ENCODE assay signal across 8 cellular contexts in genomic region chr11:75639752-75640151, GRCh38. TPM values are rescaled to one million over a fixed set of nuclear protein-coding genes. Genes with fewer than 3 reads are reported as not detected.
DNase-seq lines count a peak whose midpoint lies in the region; ATAC-seq and TF ChIP-seq lines count a peak whose summit lies in the region.

No MANE protein-coding gene starts in this region.

- no peaks in the 10 kb centered on the region for H3K9me3 Mint-ChIP-seq in WTC11

- no peaks in the 10 kb centered on the region; the same call in 1 of the 2 replicates for H3K27me3 Mint-ChIP-seq in WTC11 (ENCODE audit: low read depth)

- ATAC-seq in WTC11 (peak; percentile 32; the same call in 1 of the 2 replicates), left cardiac atrium (peak; percentile 95 to 98), sciatic nerve (peak; percentile 94), GM21723 (IDR thresholded peaks at IDR 0.05; ENCODE audit: unreplicated experiment) (no peak), GM21825 (IDR thresholded peaks at IDR 0.05; ENCODE audit: unreplicated experiment) (no peak), GM21528 (IDR thresholded peaks at IDR 0.05; ENCODE audit: low FRiP score, unreplicated experiment) (no peak)

- POLR2A ChIA-PET in WTC11 (lab: Charles Lee): no interaction called here

- CTCF ChIA-PET in WTC11 (lab: Charles Lee): interaction anchor here (1.2 kb wide), 1 partner anchor 42 kb away, joined by 3 read pairs; no protein-coding TSS in a partner anchor

- TF ChIP-seq CTCF in WTC11 (IDR thresholded peaks at IDR 0.05): no peak

- no peak overlapping the region for H3K27ac Mint-ChIP-seq in WTC11

- DNase-seq in DMS 273 (lab: John Stamatoyannopoulos, UW; ENCODE audit: unreplicated experiment) (peak; percentile 91), NCI-H1930 (lab: John Stamatoyannopoulos, UW) (peak; percentile 52 to 82), WTC11 (ENCODE audit: low spot score) (no peak), left cardiac atrium (peak; percentile 85), sciatic nerve (ENCODE audit: low spot score) (peak; percentile 83)

- no peaks in the 10 kb centered on the region for H3K36me3 Mint-ChIP-seq in WTC11

- intact Hi-C loops in left cardiac atrium (cut with DNase I): no loop called here
- intact Hi-C loops in sciatic nerve (cut with DNase I): no loop called here

- H3K4me3 Mint-ChIP-seq in WTC11: no peak overlapping the region

- H3K4me1 Mint-ChIP-seq in WTC11: peaks cover 12% of the 10 kb centered on the region

TF ChIP-seq in WTC11, 78 proteins besides CTCF, POLR2A, EP300 and RAD21:
- TF ChIP-seq E2F1 (CRISPR knock-in tag; IDR thresholded peaks at IDR 0.05): no peak
- no peak for TF ChIP-seq ZNF219 (CRISPR knock-in tag; IDR thresholded peaks at IDR 0.05; ENCODE audit: borderline replicate concordance)
- TF ChIP-seq AFF4 (CRISPR knock-in tag; IDR thresholded peaks at IDR 0.05; ENCODE audit: borderline replicate concordance): no peak
- no peak for TF ChIP-seq USF1 (CRISPR knock-in tag; IDR thresholded peaks at IDR 0.05)
- no peak for TF ChIP-seq E2F5 (CRISPR knock-in tag; IDR thresholded peaks at IDR 0.05)
- TF ChIP-seq ZNF416 (CRISPR knock-in tag; IDR thresholded peaks at IDR 0.05): no peak
- no peak for TF ChIP-seq TP53 (CRISPR knock-in tag; IDR thresholded peaks at IDR 0.05)
- no peak for TF ChIP-seq CBFB (CRISPR knock-in tag; IDR thresholded peaks at IDR 0.05; ENCODE audit: low read depth)
- TF ChIP-seq ZMAT4 (CRISPR knock-in tag; IDR thresholded peaks at IDR 0.05): no peak
- no peak for TF ChIP-seq KAT7 (CRISPR knock-in tag; IDR thresholded peaks at IDR 0.05; ENCODE audit: borderline replicate concordance)
- no peak for TF ChIP-seq E2F4 (CRISPR knock-in tag; IDR thresholded peaks at IDR 0.05; ENCODE audit: borderline replicate concordance, low read depth)
- TF ChIP-seq ZNF423 (CRISPR knock-in tag; IDR thresholded peaks at IDR 0.05): no peak
- no peak for TF ChIP-seq ATF2 (CRISPR knock-in tag; IDR thresholded peaks at IDR 0.05; ENCODE audit: borderline replicate concordance, low read depth)
- no peak for TF ChIP-seq ZNF232 (CRISPR knock-in tag; IDR thresholded peaks at IDR 0.05)
- no peak for TF ChIP-seq STAT6 (CRISPR knock-in tag; conservative IDR thresholded peaks at IDR 0.05; ENCODE audit: low read depth)
- no peak for TF ChIP-seq CREM (CRISPR knock-in tag; IDR thresholded peaks at IDR 0.05)

RNA-seq across cellular contexts. Expression of gene MAP6, which starts 29.1 kb away (rescaled TPM):
- total RNA-seq in WTC11 (2021) (0.27 to 0.90 TPM (median 0.55 TPM) in 3 replicates), left cardiac atrium (1 to 10 TPM; 5.6 to 5.9 TPM), sciatic nerve (10.7 TPM)

Comparison
In these comparisons a context has a peak if more than half of its experiments do, and no peak if none do; other contexts are left out.
1. ATAC-seq: peak in WTC11 (single experiment), left cardiac atrium (2 of 2) and sciatic nerve (single experiment); none in GM21723 (single experiment), GM21825 (single experiment) and GM21528 (single experiment).